ENCODE assay signal across 12 cellular contexts in genomic region chr4:113293043-113293560, GRCh38.
A peak's percentile ranks its signal among the peaks of the same experiment; 100 is the strongest.
DNase-seq lines count a peak whose midpoint lies in the region; ATAC-seq, FAIRE-seq and TF ChIP-seq lines count a peak whose summit lies in the region.
"Had no signal": no experiment of that assay in that cellular context is flagged by ENCODE, and none has a peak within 500 bp of the region (broad histone marks: within the 10 kb centered on the region; RNA-seq: fewer than 3 reads in every experiment).

No MANE protein-coding gene starts in this region.

- CTCF ChIA-PET in HepG2 (lab: Yijun Ruan, JAX; ENCODE audit: low intra/inter-chr PET ratio, low total read pairs), result no interaction called here

- intact Hi-C loops in HepG2 (cut with micrococcal nuclease; ENCODE audit: unreplicated experiment) (no loop called here), left ventricle myocardium inferior (cut with micrococcal nuclease) (no loop called here)

- H3K9ac ChIP-seq in liver (ENCODE audit: low read depth in 1 of 2, low read length in 2 of 2), result no peak overlapping the region
- no peak overlapping the region for H3K9ac ChIP-seq in HepG2 (ENCODE audit: insufficient read depth, low read depth, low read length)

- no peak overlapping the region for H3K4me2 ChIP-seq in HepG2 (ENCODE audit: low read depth, low read length)

- ATAC-seq in HepG2 (no peak), HG02938 (IDR thresholded peaks at IDR 0.05; ENCODE audit: unreplicated experiment) (no peak)
- ATAC-seq: effector memory CD8-positive, alpha-beta T cell had no signal

- no peaks in the 10 kb centered on the region for H3K79me2 ChIP-seq in HepG2 (ENCODE audit: insufficient read depth, low read length)

- no peaks in the 10 kb centered on the region for H3K9me3 ChIP-seq in liver (ENCODE audit: control insufficient read depth in 4 of 4, low read length in 3 of 4)
- no peaks in the 10 kb centered on the region for H3K9me3 ChIP-seq in HepG2 (ENCODE audit: low read length)
- no peaks in the 10 kb centered on the region for H3K9me3 ChIP-seq in left ventricle myocardium inferior (replicated peaks)

- H3K4me1 ChIP-seq in liver (ENCODE audit: control insufficient read depth in 4 of 4, insufficient read depth in 4 of 4, low read length in 3 of 4) (no peaks in the 10 kb centered on the region), HepG2 (ENCODE audit: insufficient read depth, low read length) (no peaks in the 10 kb centered on the region), left ventricle myocardium inferior (peaks cover 52% of the 10 kb centered on the region)

- BruUV-seq in HepG2 (replicated peaks; lab: Mats Ljungman, UMichigan), result no TSS peak

- H3K4me3 ChIP-seq in liver (ENCODE audit: low read depth in 1 of 3, low read length in 3 of 3), result no peak overlapping the region
- no peak overlapping the region for H3K4me3 ChIP-seq in HepG2 (replicated peaks in 1 of 3; ENCODE audit: insufficient read depth in 1 of 3, low read depth in 2 of 3, low read length in 3 of 3)
- peak overlapping the region; percentile 47 for H3K4me3 ChIP-seq in left ventricle myocardium inferior

- TF ChIP-seq EP300 in HepG2 (IDR thresholded peaks at IDR 0.05; ENCODE audit: low read depth in 2 of 2, low read length in 2 of 2), result no peak
- no peak for TF ChIP-seq EP300 in HepG2 (CRISPR knock-in tag; IDR thresholded peaks at IDR 0.05; ENCODE audit: borderline replicate concordance)

- no peak overlapping the region for H2AFZ ChIP-seq in HepG2 (ENCODE audit: low read length)

- TF ChIP-seq CTCF in liver (IDR thresholded peaks at IDR 0.05; ENCODE audit: low read depth, low read length, missing input control) (no peak), HepG2 (CRISPR knock-in tag; IDR thresholded peaks at IDR 0.05) (no peak), left ventricle myocardium inferior (IDR thresholded peaks at IDR 0.05; ENCODE audit: borderline replicate concordance) (no peak)

- no peak for TF ChIP-seq POLR2A in HepG2 (IDR thresholded peaks at IDR 0.05; ENCODE audit: insufficient read depth in 1 of 2, low read depth in 2 of 2, low read length in 2 of 2)

- H3K27me3 ChIP-seq in liver (ENCODE audit: control insufficient read depth in 4 of 4, insufficient read depth in 4 of 4, low read length in 3 of 4) (no peaks in the 10 kb centered on the region), HepG2 (ENCODE audit: control insufficient read depth in 1 of 2, insufficient read depth in 2 of 2, low read length in 2 of 2) (no peaks in the 10 kb centered on the region), left ventricle myocardium inferior (ENCODE audit: low read depth) (no peaks in the 10 kb centered on the region)

- FAIRE-seq in HepG2 (lab: Jason Lieb, UNC), result no peak

- DNase-seq in HepG2 (ENCODE audit: low spot score) (no peak), left ventricle myocardium inferior (no peak), pons (ENCODE audit: low spot score) (peak; percentile 66), NAMALWA (ENCODE audit: low spot score) (no peak), T1000 (lab: John Stamatoyannopoulos, UW) (no peak)
- no peak for DNase-seq in activated CD8-positive, alpha-beta memory T cell treated with anti-CD3 and anti-CD28 coated beads for 24 hours
- DNase-seq: activated CD4-positive, alpha-beta memory T cell treated with anti-CD3 and anti-CD28 coated beads, Interleukin-2, amount 10 ng/mL, durations not matched to agents 7 days and 5 days; AML-193; effector memory CD8-positive, alpha-beta T cell; Karpas-422 had no signal

- 76% methylated on average over 9 of the region's 9 CpGs for WGBS in liver
- WGBS in HepG2 (ENCODE audit: low lambda C conversion rate), result 94% methylated on average over 9 of the region's 9 CpGs

- no peak for TF ChIP-seq RAD21 in liver (IDR thresholded peaks at IDR 0.05)
- no peak for TF ChIP-seq RAD21 in HepG2 (CRISPR knock-in tag; IDR thresholded peaks at IDR 0.05)

- peak overlapping the region; percentile 13 to 30 for H3K27ac ChIP-seq in liver (ENCODE audit: low read depth in 1 of 2, low read length in 2 of 2)
- no peak overlapping the region for H3K27ac ChIP-seq in HepG2 (ENCODE audit: extremely low read length, insufficient read depth, low read length)
- peak overlapping the region; percentile 79 for H3K27ac ChIP-seq in left ventricle myocardium inferior (replicated peaks)

- H4K20me1 ChIP-seq in HepG2 (ENCODE audit: insufficient read depth, low read length), result no peaks in the 10 kb centered on the region

- no peaks in the 10 kb centered on the region for H3K36me3 ChIP-seq in liver (ENCODE audit: control insufficient read depth in 4 of 4, insufficient read depth in 3 of 4, low read depth in 1 of 4, low read length in 3 of 4)
- no peaks in the 10 kb centered on the region for H3K36me3 ChIP-seq in HepG2 (replicated peaks in 1 of 2; ENCODE audit: control insufficient read depth in 1 of 2, insufficient read depth in 2 of 2, low read length in 2 of 2)
- H3K36me3 ChIP-seq in left ventricle myocardium inferior, result no peaks in the 10 kb centered on the region

- in situ Hi-C loops in HepG2 (cut with HindIII; ENCODE audit: extremely low pct_ligation_motif_present, low pct_unique_long_range_greater_than_20kb), result no loop called here

- POLR2A ChIA-PET in HepG2 (lab: Yijun Ruan, JAX), result no interaction called here

TF ChIP-seq in liver, 16 proteins besides CTCF, POLR2A, EP300 and RAD21 (continues in another document):
- no peak for TF ChIP-seq GABPA (IDR thresholded peaks at IDR 0.05 in 1 of 2, conservative IDR thresholded peaks at IDR 0.05 in 1 of 2)
- no peak for TF ChIP-seq EGR1 (IDR thresholded peaks at IDR 0.05; ENCODE audit: low read depth in 2 of 2)
- TF ChIP-seq HNF4G (IDR thresholded peaks at IDR 0.05), result no peak
- TF ChIP-seq FOXA1 (IDR thresholded peaks at IDR 0.05), result no peak
- TF ChIP-seq FOXA2 (IDR thresholded peaks at IDR 0.05), result no peak
- TF ChIP-seq RXRA (IDR thresholded peaks at IDR 0.05), result no peak
- no peak for TF ChIP-seq ATF3 (IDR thresholded peaks at IDR 0.05)
- no peak for TF ChIP-seq SP1 (IDR thresholded peaks at IDR 0.05)
- no peak for TF ChIP-seq HNF4A (conservative IDR thresholded peaks at IDR 0.05)
- TF ChIP-seq MAX (IDR thresholded peaks at IDR 0.05), result no peak
- no peak for TF ChIP-seq JUND (IDR thresholded peaks at IDR 0.05)
- TF ChIP-seq ZBTB33 (IDR thresholded peaks at IDR 0.05), result no peak
- TF ChIP-seq YY1 (IDR thresholded peaks at IDR 0.05), result no peak

TF ChIP-seq in HepG2, 621 proteins besides CTCF, POLR2A, EP300 and RAD21:
- TF ChIP-seq ZNF460 (CRISPR knock-in tag; IDR thresholded peaks at IDR 0.05; ENCODE audit: borderline replicate concordance) (no peak), MTF1 (CRISPR knock-in tag; IDR thresholded peaks at IDR 0.05) (no peak), MIXL1 (CRISPR knock-in tag; IDR thresholded peaks at IDR 0.05) (no peak), AGO1 (IDR thresholded peaks at IDR 0.05; ENCODE audit: low read depth, low read length, poor library complexity, severe bottlenecking) (no peak), ZBED4 (CRISPR knock-in tag; IDR thresholded peaks at IDR 0.05; ENCODE audit: borderline replicate concordance) (no peak), BRF2 (CRISPR knock-in tag; IDR thresholded peaks at IDR 0.05) (no peak), DMAP1 (CRISPR knock-in tag; IDR thresholded peaks at IDR 0.05) (no peak)
